9 cellular contexts compared by ENCODE assay signal in the genomic region with DNA sequence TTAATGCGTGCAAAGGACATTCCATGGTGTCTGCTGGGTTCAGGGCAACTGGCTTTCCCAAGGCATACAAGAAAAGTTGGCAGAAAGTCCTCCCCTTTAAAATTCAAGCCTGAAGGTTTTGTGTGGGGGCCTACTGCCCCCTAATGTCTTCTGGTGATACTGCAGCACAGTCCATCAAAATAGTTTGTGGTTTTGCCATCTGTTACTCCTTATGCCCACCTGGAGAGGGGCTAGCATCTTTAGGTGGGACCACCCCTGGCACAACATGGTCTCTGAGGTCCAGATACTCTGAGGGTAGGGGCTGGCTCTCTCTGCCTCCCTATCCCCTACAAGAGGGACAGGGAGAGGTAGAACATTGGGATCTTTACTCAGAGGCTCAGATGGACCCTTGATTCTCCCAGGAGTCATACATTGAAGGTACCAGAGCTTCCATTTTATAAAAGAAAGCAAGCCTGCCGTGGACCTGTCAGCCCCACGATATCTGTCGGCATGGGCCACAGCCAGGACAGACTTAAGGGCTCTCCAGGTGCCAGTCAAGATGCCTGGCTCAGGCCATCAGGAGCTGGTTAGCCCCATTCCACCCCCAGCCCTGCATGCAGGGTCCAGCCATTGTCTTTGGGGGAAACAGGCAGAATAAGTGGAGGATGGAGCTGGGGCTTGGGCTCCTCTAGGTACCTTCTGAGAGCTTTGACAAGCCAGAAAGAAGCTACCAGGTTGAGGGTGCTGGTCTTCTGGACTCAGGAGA. TPM values are rescaled to one million over a fixed set of nuclear protein-coding genes. Genes with fewer than 3 reads are reported as not detected.
DNase-seq lines count a peak whose midpoint lies in the region; ATAC-seq and TF ChIP-seq lines count a peak whose summit lies in the region.
"Had no signal": no experiment of that assay in that cellular context is flagged by ENCODE, and none has a peak within 500 bp of the region (broad histone marks: within the 10 kb centered on the region; RNA-seq: fewer than 3 reads in every experiment).

No MANE protein-coding gene starts in this region.

- H3K36me3 ChIP-seq in testis (ENCODE audit: low read depth, missing control alignments) = no peaks in the 10 kb centered on the region

- H3K27ac Mint-ChIP-seq in T-helper 2 cell treated with Interferon-gamma antibody and Interleukin-4, amounts not matched to agents 5 μg/mL and 100 μg/mL, for 36 hours = no peak overlapping the region

- WGBS in testis, 2 donors = 82 to 84% methylated on average over 4 of the region's 4 CpGs

- DNase-seq in NCI-H1105 treated with DMSO at 0.1 percent for 48 hours (lab: John Stamatoyannopoulos, UW) (peak; percentile 28), NCI-H1105 (lab: John Stamatoyannopoulos, UW) (no peak), LHCN-M2 (ENCODE audit: low read depth) (peak; percentile 71), left lobe of liver (ENCODE audit: low spot score) (peak; percentile 54), testis (peak; percentile 51)
- DNase-seq in T-helper 2 cell treated with Interferon-gamma antibody and Interleukin-4, amounts not matched to agents 5 μg/mL and 100 μg/mL, for 36 hours (ENCODE audit: low spot score) = peak; percentile 36
- DNase-seq in central memory CD4-positive, alpha-beta T cell = peak; percentile 47

- TF ChIP-seq POLR2A in testis (IDR thresholded peaks at IDR 0.05) = no peak

- H3K4me1 ChIP-seq in testis = no peaks in the 10 kb centered on the region

- no peak overlapping the region for H3K27ac ChIP-seq in testis
- H3K27ac ChIP-seq: BLaER1 had no signal

- intact Hi-C loops in testis (cut with DNase I; ENCODE audit: low total_unique reads) = loop anchor here (10.0 kb wide), 1 partner anchor 145 kb away; a partner anchor contains a TSS

- H3K4me3 ChIP-seq in testis = no peak overlapping the region
- H3K4me3 ChIP-seq: BLaER1 had no signal

- no peaks in the 10 kb centered on the region for H3K9me3 ChIP-seq in testis
- H3K9me3 ChIP-seq: BLaER1 had no signal

- H3K4me1 Mint-ChIP-seq in T-helper 2 cell treated with Interferon-gamma antibody and Interleukin-4, amounts not matched to agents 5 μg/mL and 100 μg/mL, for 36 hours (ENCODE audit: low read depth) = peaks cover 34% of the 10 kb centered on the region

- no peak overlapping the region for H3K4me3 Mint-ChIP-seq in T-helper 2 cell treated with Interferon-gamma antibody and Interleukin-4, amounts not matched to agents 5 μg/mL and 100 μg/mL, for 36 hours

- peak; percentile 58 to 84 (median 83) for TF ChIP-seq CTCF in testis (IDR thresholded peaks at IDR 0.05)

- H3K27me3 ChIP-seq in testis = no peaks in the 10 kb centered on the region
- H3K27me3 ChIP-seq: BLaER1 had no signal

- peak; percentile 44 for ATAC-seq in left lobe of liver
- ATAC-seq in HG03460 (IDR thresholded peaks at IDR 0.05; ENCODE audit: unreplicated experiment) = no peak

- H3K27me3 Mint-ChIP-seq in T-helper 2 cell treated with Interferon-gamma antibody and Interleukin-4, amounts not matched to agents 5 μg/mL and 100 μg/mL, for 36 hours (ENCODE audit: low read depth) = no peaks in the 10 kb centered on the region

- H3K9me3 Mint-ChIP-seq in T-helper 2 cell treated with Interferon-gamma antibody and Interleukin-4, amounts not matched to agents 5 μg/mL and 100 μg/mL, for 36 hours = no peaks in the 10 kb centered on the region

- H3K36me3 Mint-ChIP-seq in T-helper 2 cell treated with Interferon-gamma antibody and Interleukin-4, amounts not matched to agents 5 μg/mL and 100 μg/mL, for 36 hours (ENCODE audit: low read depth) = peaks cover 36% of the 10 kb centered on the region

RNA-seq across cellular contexts. Expression of a gene that starts 6.3 kb away (rescaled TPM):
- total RNA-seq in LHCN-M2 (2014; rRNA removed) (0.13 TPM in 1 of 2 replicates, not detected in the other), left lobe of liver (78.9 TPM), testis (10 to 100 TPM; 12.8 to 14.6 TPM)
- 0.10 TPM for polyA plus RNA-seq in LHCN-M2 (2012)
- polyA plus RNA-seq in testis (ENCODE audit: insufficient read depth, low read depth, low replicate concordance) = 30.6 TPM

RNA-seq across cellular contexts. Expression of a gene that starts 15.6 kb away (rescaled TPM):
- total RNA-seq in LHCN-M2 (2014; rRNA removed) = 24.0 and 31.1 TPM in 2 replicates
- polyA plus RNA-seq in LHCN-M2 (2012) = 27.8 TPM
- 12.5 TPM for total RNA-seq in left lobe of liver
- total RNA-seq in testis = 10 to 100 TPM; 37.2 to 44.7 TPM
- polyA plus RNA-seq in testis (ENCODE audit: insufficient read depth, low read depth, low replicate concordance) = 27.3 TPM

RNA-seq across cellular contexts. Expression of a gene that starts 34.7 kb away (rescaled TPM):
- total RNA-seq in LHCN-M2 (2014; rRNA removed) = 14.9 and 19.3 TPM in 2 replicates
- 15.6 TPM for polyA plus RNA-seq in LHCN-M2 (2012)
- total RNA-seq in left lobe of liver = 1.6 TPM
- total RNA-seq in testis = 10 to 100 TPM; 42.2 to 48.6 TPM
- 28.6 TPM for polyA plus RNA-seq in testis (ENCODE audit: insufficient read depth, low read depth, low replicate concordance)

Comparison
In these comparisons a context has a peak if more than half of its experiments do, and no peak if none do; other contexts are left out.
1. RNA of a gene that starts 6.3 kb away (total RNA-seq): 78.9 TPM in left lobe of liver (single experiment) and 12.8 to 14.6 TPM in testis; 0.13 TPM in LHCN-M2; every median in the first group is over 10 times any median in the second.